Comparison of ENCODE assay signal across 1 cellular context in genomic region chr1:68322837-68323687, GRCh38.
TF ChIP-seq lines count a peak whose summit lies in the region.

No MANE protein-coding gene starts in this region.

TF ChIP-seq in H1, 55 proteins besides CTCF, POLR2A, EP300 and RAD21:
- TF ChIP-seq, protein P1, sequence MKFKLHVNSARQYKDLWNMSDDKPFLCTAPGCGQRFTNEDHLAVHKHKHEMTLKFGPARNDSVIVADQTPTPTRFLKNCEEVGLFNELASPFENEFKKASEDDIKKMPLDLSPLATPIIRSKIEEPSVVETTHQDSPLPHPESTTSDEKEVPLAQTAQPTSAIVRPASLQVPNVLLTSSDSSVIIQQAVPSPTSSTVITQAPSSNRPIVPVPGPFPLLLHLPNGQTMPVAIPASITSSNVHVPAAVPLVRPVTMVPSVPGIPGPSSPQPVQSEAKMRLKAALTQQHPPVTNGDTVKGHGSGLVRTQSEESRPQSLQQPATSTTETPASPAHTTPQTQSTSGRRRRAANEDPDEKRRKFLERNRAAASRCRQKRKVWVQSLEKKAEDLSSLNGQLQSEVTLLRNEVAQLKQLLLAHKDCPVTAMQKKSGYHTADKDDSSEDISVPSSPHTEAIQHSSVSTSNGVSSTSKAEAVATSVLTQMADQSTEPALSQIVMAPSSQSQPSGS (IDR thresholded peaks at IDR 0.05; ENCODE audit: low read length), result no peak
- no peak for TF ChIP-seq SAP30 (IDR thresholded peaks at IDR 0.05; ENCODE audit: insufficient read depth, insufficient replicate concordance, low read length)
- no peak for TF ChIP-seq HDAC2 (IDR thresholded peaks at IDR 0.05; ENCODE audit: borderline replicate concordance in 1 of 2, low read depth in 2 of 2, low read length in 2 of 2)
- TF ChIP-seq RXRA (IDR thresholded peaks at IDR 0.05; ENCODE audit: insufficient read depth, low read depth, low read length), result no peak
- TF ChIP-seq YY1 (IDR thresholded peaks at IDR 0.05; ENCODE audit: low read depth, low read length), result no peak
- TF ChIP-seq CEBPB (IDR thresholded peaks at IDR 0.05; ENCODE audit: low read depth, low read length), result no peak
- TF ChIP-seq TCF12 (IDR thresholded peaks at IDR 0.05; ENCODE audit: low read depth, low read length), result no peak
- no peak for TF ChIP-seq SP1 (IDR thresholded peaks at IDR 0.05; ENCODE audit: low read depth, low read length)
- no peak for TF ChIP-seq CTBP2 (IDR thresholded peaks at IDR 0.05; ENCODE audit: borderline replicate concordance, insufficient read depth, insufficient read length, low read length)
